ENCODE assay signal across 1 cellular context in genomic region chr5:131796793-131797693, GRCh38.
A peak's percentile ranks its signal among the peaks of the same experiment; 100 is the strongest.
TF ChIP-seq lines count a peak whose summit lies in the region.

Gene FNIP1, minus strand, starts transcription at chr5:131797017. Its CDS starts 96 bp downstream, at chr5:131796921.

TF ChIP-seq in HepG2, 621 proteins besides CTCF, POLR2A, EP300 and RAD21 (continued from another document and continues in another):
- TF ChIP-seq ELK4 (CRISPR knock-in tag; IDR thresholded peaks at IDR 0.05; ENCODE audit: borderline replicate concordance) (no peak), ZNF660 (CRISPR knock-in tag; IDR thresholded peaks at IDR 0.05; ENCODE audit: borderline replicate concordance, low read depth) (no peak; the same call in 1 of the 2 replicates), RERE (CRISPR knock-in tag; IDR thresholded peaks at IDR 0.05; ENCODE audit: low read depth) (0 out of 2 replicates have a peak, but pooled peaks have one; percentile 38), ADNP (CRISPR knock-in tag; IDR thresholded peaks at IDR 0.05) (no peak), ZNF678 (CRISPR knock-in tag; IDR thresholded peaks at IDR 0.05) (peak; percentile 97; the same call in 1 of the 2 replicates), IKZF1 (IDR thresholded peaks at IDR 0.05) (no peak), HCFC1 (IDR thresholded peaks at IDR 0.05; ENCODE audit: low read depth, low read length) (no peak; the same call in 1 of the 2 replicates), LCORL (IDR thresholded peaks at IDR 0.05) (no peak), LCORL (CRISPR knock-in tag; IDR thresholded peaks at IDR 0.05) (peak; percentile 63; the same call in 1 of the 2 replicates), MAZ (IDR thresholded peaks at IDR 0.05; ENCODE audit: borderline replicate concordance, low read depth, low read length) (peak; percentile 89), MAZ (CRISPR knock-in tag; IDR thresholded peaks at IDR 0.05; ENCODE audit: low read depth) (peak; percentile 95), DNMT1 (CRISPR knock-in tag; IDR thresholded peaks at IDR 0.05) (no peak), HOMEZ (CRISPR knock-in tag; IDR thresholded peaks at IDR 0.05; ENCODE audit: low read depth) (peak; percentile 81; the same call in 1 of the 2 replicates), ZBTB2 (CRISPR knock-in tag; IDR thresholded peaks at IDR 0.05; ENCODE audit: low read depth) (peak; percentile 55; the same call in 1 of the 2 replicates), TRIM24 (CRISPR knock-in tag; IDR thresholded peaks at IDR 0.05) (no peak), DMAP1 (CRISPR knock-in tag; IDR thresholded peaks at IDR 0.05) (peak; percentile 87), MEIS2 (CRISPR knock-in tag; IDR thresholded peaks at IDR 0.05) (peak; percentile 64; the same call in 1 of the 2 replicates), ZGPAT (CRISPR knock-in tag; IDR thresholded peaks at IDR 0.05) (peak; percentile 96), IKZF4 (CRISPR knock-in tag; IDR thresholded peaks at IDR 0.05; ENCODE audit: borderline replicate concordance, low read depth, not compliant biosample characterization) (peak; percentile 91), BRD4 (CRISPR knock-in tag; IDR thresholded peaks at IDR 0.05) (peak; percentile 25; the same call in 1 of the 2 replicates), ZNF619 (CRISPR knock-in tag; IDR thresholded peaks at IDR 0.05) (no peak; the same call in 1 of the 2 replicates), MXD3 (CRISPR knock-in tag; IDR thresholded peaks at IDR 0.05) (peak; percentile 72), POGK (CRISPR knock-in tag; conservative IDR thresholded peaks at IDR 0.05) (peak; percentile 75), ZFP36 (IDR thresholded peaks at IDR 0.05; ENCODE audit: borderline replicate concordance, low read depth, low read length, partially characterized antibody) (no peak), KLF9 (CRISPR knock-in tag; IDR thresholded peaks at IDR 0.05; ENCODE audit: low read depth) (no peak), ZNF468 (CRISPR knock-in tag; IDR thresholded peaks at IDR 0.05) (no peak), GABPB1 (CRISPR knock-in tag; IDR thresholded peaks at IDR 0.05) (peak; percentile 73), MYPOP (CRISPR knock-in tag; IDR thresholded peaks at IDR 0.05) (peak; percentile 70; the same call in 1 of the 2 replicates), CCDC6 (CRISPR knock-in tag; IDR thresholded peaks at IDR 0.05) (peak; percentile 89), HMG20A (CRISPR knock-in tag; IDR thresholded peaks at IDR 0.05; ENCODE audit: borderline replicate concordance) (no peak), ZNF841 (CRISPR knock-in tag; IDR thresholded peaks at IDR 0.05; ENCODE audit: borderline replicate concordance) (no peak; the same call in 1 of the 2 replicates), PATZ1 (CRISPR knock-in tag; IDR thresholded peaks at IDR 0.05) (peak; percentile 69), CHD2 (IDR thresholded peaks at IDR 0.05; ENCODE audit: low read depth, low read length) (peak; percentile 35), SPEN (CRISPR knock-in tag; IDR thresholded peaks at IDR 0.05; ENCODE audit: low read depth) (peak; percentile 83), HNF4A (CRISPR knock-in tag; IDR thresholded peaks at IDR 0.05) (peak; percentile 96), ZSCAN21 (CRISPR knock-in tag; IDR thresholded peaks at IDR 0.05; ENCODE audit: borderline replicate concordance) (peak; percentile 84; the same call in 1 of the 2 replicates), E2F1 (CRISPR knock-in tag; IDR thresholded peaks at IDR 0.05) (no peak; the same call in none of the 2 replicates)
